5 cellular contexts compared by ENCODE assay signal in genomic region chr12:130549361-130549760, GRCh38.
"Had no signal": no experiment of that assay in that cellular context is flagged by ENCODE, and none has a peak within 500 bp of the region (broad histone marks: within the 10 kb centered on the region; RNA-seq: fewer than 3 reads in every experiment).

No MANE protein-coding gene starts in this region.

- H3K4me3 ChIP-seq: K562 had no signal

- DNase-seq: IMR-90, KBM-7 had no signal

- ATAC-seq: HepG2, K562 had no signal

- H3K27ac ChIP-seq: HL-60 had no signal
